In the genomic region with DNA sequence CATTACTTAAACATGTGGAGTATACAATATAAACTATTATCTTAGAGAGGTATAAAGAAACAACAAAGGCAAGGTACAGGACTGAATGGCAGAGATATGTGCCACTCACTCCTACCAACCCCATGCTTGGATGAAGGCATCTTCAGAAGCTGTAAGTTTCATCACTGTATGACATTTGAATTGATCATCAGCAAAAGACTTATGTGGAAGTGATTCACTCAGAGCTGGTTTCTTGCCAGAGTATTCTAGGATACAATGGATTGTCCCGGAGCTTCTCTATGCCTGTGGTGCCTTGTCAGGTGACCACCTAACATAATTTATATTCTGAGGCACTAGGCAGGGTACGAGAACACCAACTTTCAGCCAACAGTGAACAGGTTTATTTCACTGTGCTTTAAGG, we compare ENCODE assay signal across 18 cellular contexts.
"Had no signal": no experiment of that assay in that cellular context is flagged by ENCODE, and none has a peak within 500 bp of the region (broad histone marks: within the 10 kb centered on the region; RNA-seq: fewer than 3 reads in every experiment).

No MANE protein-coding gene starts in this region.

- ATAC-seq: activated naive CD4-positive, alpha-beta T cell treated with anti-CD3 and anti-CD28 coated beads, Interleukin-2, amount 50 U/mL, for 72 hours; effector memory CD8-positive, alpha-beta T cell; left lung; naive thymus-derived CD8-positive, alpha-beta T cell; sciatic nerve; WTC11 had no signal

- H3K4me1 ChIP-seq: colonic mucosa, left lung, vagina had no signal

- H3K27ac ChIP-seq: brain microvascular endothelial cell, colonic mucosa, dorsolateral prefrontal cortex, left lung, neural progenitor cell, thoracic aorta, vagina had no signal

- DNase-seq: activated T-cell treated with anti-CD3 and anti-CD28 coated beads, Interleukin-2, amount 50 U/mL, for 1 hour; aorta; brain microvascular endothelial cell; colonic mucosa; dorsolateral prefrontal cortex; effector memory CD8-positive, alpha-beta T cell; left lung; naive thymus-derived CD8-positive, alpha-beta T cell; stimulated activated CD4-positive, alpha-beta T cell treated with anti-CD3 and anti-CD28 coated beads, Interleukin-4, amount 100 ng/mL, for 1 hour; stimulated activated naive CD4-positive, alpha-beta T cell; T1000 had no signal

- H3K27me3 ChIP-seq: brain microvascular endothelial cell, colonic mucosa, left lung, neural progenitor cell, vagina had no signal

- H3K9me3 ChIP-seq: colonic mucosa, left lung, thoracic aorta, vagina had no signal

- H3K36me3 ChIP-seq: brain microvascular endothelial cell, colonic mucosa, left lung, neural progenitor cell, thoracic aorta, vagina had no signal

- H3K4me3 ChIP-seq: colonic mucosa, dorsolateral prefrontal cortex, left lung, neural progenitor cell, smooth muscle cell, thoracic aorta, vagina had no signal
